In genomic region chr4:1169691-1170096, GRCh38 we compare ENCODE assay signal across 22 cellular contexts. TPM values are rescaled to one million over a fixed set of nuclear protein-coding genes. Genes with fewer than 3 reads are reported as not detected.
DNase-seq lines count a peak whose midpoint lies in the region; ATAC-seq and TF ChIP-seq lines count a peak whose summit lies in the region.
"Had no signal": no experiment of that assay in that cellular context is flagged by ENCODE, and none has a peak within 500 bp of the region (broad histone marks: within the 10 kb centered on the region; RNA-seq: fewer than 3 reads in every experiment).

No MANE protein-coding gene starts in this region.

- TF ChIP-seq POLR2A in spleen (IDR thresholded peaks at IDR 0.05): no peak
- no peak for TF ChIP-seq POLR2A in stomach (IDR thresholded peaks at IDR 0.05)

- intact Hi-C loops in spleen (cut with DNase I; ENCODE audit: low total_unique reads) (loop anchor here (10.0 kb wide), 1 partner anchor 85 kb away; no protein-coding TSS in a partner anchor), stomach (cut with DNase I; ENCODE audit: low total_unique reads) (no loop called here)

- TF ChIP-seq CTCF in GM10248 (IDR thresholded peaks at IDR 0.05; ENCODE audit: control extremely low read depth, extremely low read depth, low read depth, missing control alignments) (no peak), choroid plexus epithelial cell (conservative IDR thresholded peaks at IDR 0.05; ENCODE audit: low read depth, low read length) (no peak), spleen (IDR thresholded peaks at IDR 0.05 in 8 of 11, conservative IDR thresholded peaks at IDR 0.05 in 3 of 11) (no peak), stomach (IDR thresholded peaks at IDR 0.05) (no peak)

- H3K4me3 ChIP-seq in choroid plexus epithelial cell (ENCODE audit: low read depth, low read length) (peak overlapping the region; percentile 78), spleen (no peak overlapping the region), stomach (no peak overlapping the region)
- H3K4me3 ChIP-seq: body of pancreas, GM23248 had no signal

- DNase-seq in GM10248 (ENCODE audit: extremely low spot score) (peak; percentile 14), choroid plexus epithelial cell (ENCODE audit: low read depth) (no peak), islet precursor cell (peak; percentile 53), spleen (peak; percentile 77), middle frontal gyrus (ENCODE audit: extremely low spot score, low spot score) (no peak), stomach (no peak)
- DNase-seq: activated CD4-positive, alpha-beta T cell treated with anti-CD3 and anti-CD28 coated beads for 36 hours; activated T-cell treated with anti-CD3 and anti-CD28 coated beads, Interleukin-2, amount 50 U/mL, for 24 hours; body of pancreas; CD4-positive, alpha-beta memory T cell; effector CD4-positive, alpha-beta T cell; EL; GM23248; KBM-7; NCI-H1436; NCI-H524; small intestine; stimulated activated CD4-positive, alpha-beta T cell treated with anti-CD3 and anti-CD28 coated beads, Interleukin-2, amount 100 ng/mL, for 24 hours; substantia nigra had no signal

- no peak for TF ChIP-seq EP300 in stomach (IDR thresholded peaks at IDR 0.05)

- CTCF ChIA-PET in GM10248 (lab: Yijun Ruan, JAX): interaction anchor here (1.3 to 4.5 kb wide), 2 partner anchors 11 to 98 kb away, joined by 4 to 30 read pairs; no protein-coding TSS in a partner anchor

- no peak for ATAC-seq in GM21447 (IDR thresholded peaks at IDR 0.05; ENCODE audit: unreplicated experiment)
- ATAC-seq: activated CD4-positive, alpha-beta T cell treated with anti-CD3 and anti-CD28 coated beads for 36 hours; body of pancreas had no signal

- 81 to 89% (median 85%) methylated on average over 1 to 13 of the region's 13 CpGs for WGBS in spleen, 5 donors
- WGBS in stomach, 5 donors: 74 to 92% (median 85%) methylated on average over 9 to 13 of the region's 13 CpGs

- H3K4me1 ChIP-seq in spleen (peaks cover 13 to 80% (median 48%) of the 10 kb centered on the region in 6 donors), stomach (peaks cover 34 to 66% (median 52%) of the 10 kb centered on the region in 4 donors)

- H3K36me3 ChIP-seq in spleen (peaks cover 0 to 22% (median 0%) of the 10 kb centered on the region in 6 donors), stomach (peaks cover 0 to 4% (median 0%) of the 10 kb centered on the region in 4 donors)
- H3K36me3 ChIP-seq: Peyer's patch had no signal

- H3K27ac ChIP-seq in spleen (no peak overlapping the region), stomach (peak overlapping the region in 1 of 5 donors; percentile 23)
- H3K27ac ChIP-seq: body of pancreas, GM23248 had no signal

- no peaks in the 10 kb centered on the region for H3K9me3 ChIP-seq in spleen
- H3K9me3 ChIP-seq in stomach: no peaks in the 10 kb centered on the region
- H3K9me3 ChIP-seq: body of pancreas, Peyer's patch had no signal

- POLR2A ChIA-PET in GM10248 (lab: Yijun Ruan, JAX): no interaction called here

- H3K27me3 ChIP-seq in spleen (replicated peaks in 1 of 7) (peaks cover 0 to 55% (median 30%) of the 10 kb centered on the region in 7 donors), stomach (peaks cover 8 to 56% (median 25%) of the 10 kb centered on the region in 3 donors)
- H3K27me3 ChIP-seq: body of pancreas had no signal

RNA-seq across cellular contexts. Expression of gene SPON2, which starts 2.7 kb away (rescaled TPM):
- total RNA-seq in spleen (10 to 100 TPM; 15.5 to 51.3 (median 43.7) TPM), stomach (100 to 1,000 TPM in 1 of 5 donors, 10 to 100 TPM in 4; 12.8 to 224 (median 63.9) TPM)
- polyA plus RNA-seq in spleen (10 to 100 TPM in 2 of 3 donors, 1 to 10 TPM in 1; 8.3 to 29.8 (median 11.7) TPM), stomach (10 to 100 TPM; 20.1 to 54.6 (median 40.6) TPM)

RNA-seq across cellular contexts. Expression of gene RNF212, which starts 56.3 kb away (rescaled TPM):
- total RNA-seq in spleen (1 to 10 TPM in 5 of 7 donors, under 1 TPM in 2; 0.46 to 5.6 (median 2.3) TPM), stomach (1 to 10 TPM in 1 of 5 donors, not detected in 4; 1.3 TPM)
- polyA plus RNA-seq in spleen (1 to 10 TPM; 1.8 to 3.5 (median 2.0) TPM), stomach (1 to 10 TPM; 1.7 to 4.8 (median 3.5) TPM)
- total RNA-seq: SK-MEL-5 had no signal

Comparison
In these comparisons a context has a peak if more than half of its experiments do, and no peak if none do; other contexts are left out.
1. DNase-seq: peak in GM10248 (single experiment), islet precursor cell (single experiment) and spleen (single experiment); none in choroid plexus epithelial cell (single experiment), middle frontal gyrus (single experiment) and stomach (single experiment).